ENCODE assay signal across 23 cellular contexts in genomic region chr5:74242516-74242915, GRCh38.
A peak's percentile ranks its signal among the peaks of the same experiment; 100 is the strongest.
DNase-seq lines count a peak whose midpoint lies in the region; ATAC-seq, FAIRE-seq and TF ChIP-seq lines count a peak whose summit lies in the region.
"Had no signal": no experiment of that assay in that cellular context is flagged by ENCODE, and none has a peak within 500 bp of the region (broad histone marks: within the 10 kb centered on the region; RNA-seq: fewer than 3 reads in every experiment).

No MANE protein-coding gene starts in this region.

- no peaks in the 10 kb centered on the region for H3K27me3 Mint-ChIP-seq in mesothelial cell of epicardium (ENCODE audit: low read depth)

- H3K36me3 Mint-ChIP-seq in mesothelial cell of epicardium = no peaks in the 10 kb centered on the region

- H3K27me3 ChIP-seq in mammary epithelial cell (ENCODE audit: insufficient read depth, low read length) (no peaks in the 10 kb centered on the region), HepG2 (ENCODE audit: control insufficient read depth in 1 of 2, insufficient read depth in 2 of 2, low read length in 2 of 2) (no peaks in the 10 kb centered on the region; a peak in 2 of 5 replicates)
- H3K27me3 ChIP-seq: MG63 had no signal

- H2AFZ ChIP-seq in mammary epithelial cell (ENCODE audit: low read depth, low read length) = no peak overlapping the region
- no peak overlapping the region for H2AFZ ChIP-seq in HepG2 (ENCODE audit: low read length)

- CTCF ChIA-PET in mammary epithelial cell (lab: Charles Lee; ENCODE audit: low non-redundant PET) = no interaction called here
- CTCF ChIA-PET in HepG2 (lab: Yijun Ruan, JAX; ENCODE audit: low intra/inter-chr PET ratio, low total read pairs) = no interaction called here

- H4K20me1 ChIP-seq in mammary epithelial cell (ENCODE audit: insufficient read depth, low read length) (no peaks in the 10 kb centered on the region), HepG2 (ENCODE audit: insufficient read depth, low read length) (no peaks in the 10 kb centered on the region)

- dilution Hi-C loops in mammary epithelial cell (cut with HindIII; ENCODE audit: low sequenced_read_pairs) = no loop called here

- no peak for TF ChIP-seq EP300 in HepG2 (IDR thresholded peaks at IDR 0.05; ENCODE audit: low read depth in 2 of 2, low read length in 2 of 2)
- TF ChIP-seq EP300 in HepG2 (CRISPR knock-in tag; IDR thresholded peaks at IDR 0.05; ENCODE audit: borderline replicate concordance) = no peak

- H3K9me3 Mint-ChIP-seq in mesothelial cell of epicardium = peaks cover 5% of the 10 kb centered on the region

- peak overlapping the region; percentile 53 for H3K9ac ChIP-seq in mammary epithelial cell (ENCODE audit: insufficient read depth, low read length)
- no peak overlapping the region for H3K9ac ChIP-seq in HepG2 (ENCODE audit: insufficient read depth, low read depth, low read length)
- H3K9ac ChIP-seq: SK-N-SH had no signal

- H3K4me3 ChIP-seq in LNCaP clone FGC (ENCODE audit: low read depth, low read length) (no peak overlapping the region), mammary epithelial cell (replicated peaks in 1 of 3; ENCODE audit: insufficient read depth in 1 of 3, low read depth in 2 of 3, low read length in 3 of 3) (no peak overlapping the region), HepG2 (replicated peaks in 1 of 3; ENCODE audit: insufficient read depth in 1 of 3, low read depth in 2 of 3, low read length in 3 of 3) (no peak overlapping the region)
- H3K4me3 ChIP-seq: HAP-1, MG63 had no signal

- intact Hi-C loops in mammary epithelial cell (cut with micrococcal nuclease) = loop anchor here (10.0 kb wide), 1 partner anchor 208 kb away; no protein-coding TSS in a partner anchor
- intact Hi-C loops in HepG2 (cut with micrococcal nuclease; ENCODE audit: unreplicated experiment) = no loop called here

- H3K4me1 ChIP-seq in mammary epithelial cell (ENCODE audit: insufficient read depth, low read length) (peaks cover 39% of the 10 kb centered on the region), HepG2 (ENCODE audit: insufficient read depth, low read length) (no peaks in the 10 kb centered on the region)
- H3K4me1 ChIP-seq: HAP-1 had no signal

- no peak for TF ChIP-seq POLR2A in HepG2 (IDR thresholded peaks at IDR 0.05; ENCODE audit: insufficient read depth in 1 of 2, low read depth in 2 of 2, low read length in 2 of 2)
- no peak for TF ChIP-seq POLR2A in H54 (IDR thresholded peaks at IDR 0.05; ENCODE audit: low read depth, low read length)

- peaks cover 29% of the 10 kb centered on the region for H3K4me1 Mint-ChIP-seq in mesothelial cell of epicardium

- 83% methylated on average over 3 of the region's 3 CpGs for WGBS in mammary epithelial cell (ENCODE audit: low coverage, missing lambda C conversion rate)
- WGBS in HepG2 (ENCODE audit: low lambda C conversion rate) = 2% methylated on average over 3 of the region's 3 CpGs

- H3K9me3 ChIP-seq in mammary epithelial cell (replicated peaks; ENCODE audit: insufficient read depth, low read length) (no peaks in the 10 kb centered on the region), HepG2 (ENCODE audit: low read length) (no peaks in the 10 kb centered on the region)
- H3K9me3 ChIP-seq: HAP-1, MG63, SK-N-SH had no signal

- H3K4me3 Mint-ChIP-seq in mesothelial cell of epicardium = no peak overlapping the region

- TF ChIP-seq CTCF in C4-2B (conservative IDR thresholded peaks at IDR 0.05) (no peak), LNCaP clone FGC (IDR thresholded peaks at IDR 0.05; ENCODE audit: control insufficient read depth, extremely low read depth, insufficient read depth) (no peak), mammary epithelial cell (conservative IDR thresholded peaks at IDR 0.05 in 1 of 2, IDR thresholded peaks at IDR 0.05 in 1 of 2; ENCODE audit: extremely low read depth in 1 of 2, insufficient read depth in 1 of 2, low read depth in 1 of 2, low read length in 2 of 2) (no peak), mesothelial cell of epicardium (IDR thresholded peaks at IDR 0.05; ENCODE audit: unreplicated experiment) (no peak), HepG2 (CRISPR knock-in tag; IDR thresholded peaks at IDR 0.05) (no peak)

- ATAC-seq in HG03097 (IDR thresholded peaks at IDR 0.05; ENCODE audit: low FRiP score, unreplicated experiment) = no peak
- ATAC-seq in HepG2 = no peak

- TF ChIP-seq RAD21 in HepG2 (CRISPR knock-in tag; IDR thresholded peaks at IDR 0.05) = no peak

- H3K27ac Mint-ChIP-seq in mesothelial cell of epicardium = peak overlapping the region; percentile 62

- H3K4me2 ChIP-seq in mammary epithelial cell (ENCODE audit: insufficient read depth, low read depth, low read length) (no peak overlapping the region), HepG2 (ENCODE audit: low read depth, low read length) (no peak overlapping the region)
- H3K4me2 ChIP-seq: SK-N-SH had no signal

- peak; percentile 38 for DNase-seq in LNCaP clone FGC (ENCODE audit: low read depth)
- no peak for DNase-seq in mammary epithelial cell
- DNase-seq in mesothelial cell of epicardium (ENCODE audit: low spot score in 2 of 2, unreplicated experiment in 2 of 2) = no peak
- no peak for DNase-seq in COR-L47 (lab: John Stamatoyannopoulos, UW)
- no peak for DNase-seq in HepG2 (ENCODE audit: low spot score)
- DNase-seq in H54 (ENCODE audit: insufficient read length, low spot score) = no peak
- DNase-seq: 8988T, C1 segment of cervical spinal cord, DMS79, Karpas-422, NCI-H1048, NCI-H1436, NCI-H187 treated with DMSO at 0.1 percent for 48 hours, NCI-H2107, NCI-H446 treated with DMSO at 0.1 percent for 48 hours, NCI-H526 treated with DMSO at 0.1 percent for 48 hours, OCI-M1, SHP77 treated with DMSO at 0.1 percent for 48 hours, SK-N-SH had no signal

- FAIRE-seq in HepG2 (lab: Jason Lieb, UNC) = no peak
- FAIRE-seq in H54 (lab: Jason Lieb, UNC) = no peak

- H3K36me3 ChIP-seq in mammary epithelial cell (ENCODE audit: insufficient read depth, low read length) = no peaks in the 10 kb centered on the region
- H3K36me3 ChIP-seq in HepG2 (replicated peaks in 1 of 2; ENCODE audit: control insufficient read depth in 1 of 2, insufficient read depth in 2 of 2, low read length in 2 of 2) = no peaks in the 10 kb centered on the region
- H3K36me3 ChIP-seq: HAP-1, MG63 had no signal

- in situ Hi-C loops in mammary epithelial cell (cut with MboI; ENCODE audit: low sequenced_read_pairs in 2 of 2) = loop anchor here in 1 of 2 donors (25.0 kb wide), 1 partner anchor 395 kb away; the partner anchor contains the start of gene ENC1
- in situ Hi-C loops in HepG2 (cut with HindIII; ENCODE audit: extremely low pct_ligation_motif_present, low pct_unique_long_range_greater_than_20kb) = no loop called here

- H3K79me2 ChIP-seq in mammary epithelial cell (ENCODE audit: insufficient read depth, low read length) (no peaks in the 10 kb centered on the region), HepG2 (ENCODE audit: insufficient read depth, low read length) (no peaks in the 10 kb centered on the region)

- POLR2A ChIA-PET in HepG2 (lab: Yijun Ruan, JAX) = no interaction called here

- peak overlapping the region; percentile 27; the same call in 1 of the 2 replicates for H3K27ac ChIP-seq in C4-2B
- peak overlapping the region; percentile 93 for H3K27ac ChIP-seq in mammary epithelial cell (ENCODE audit: insufficient read depth, low read depth, low read length)
- H3K27ac ChIP-seq in HepG2 (ENCODE audit: extremely low read length, insufficient read depth, low read length) = no peak overlapping the region

- BruUV-seq in mammary epithelial cell (replicated peaks; lab: Mats Ljungman, UMichigan) (no TSS peak), HepG2 (replicated peaks; lab: Mats Ljungman, UMichigan) (no TSS peak)

TF ChIP-seq in HepG2, 621 proteins besides CTCF, POLR2A, EP300 and RAD21 (continues in another document):
- TF ChIP-seq ZIK1 (CRISPR knock-in tag; IDR thresholded peaks at IDR 0.05; ENCODE audit: borderline replicate concordance, low read depth) = no peak
- no peak for TF ChIP-seq ZSCAN31 (CRISPR knock-in tag; IDR thresholded peaks at IDR 0.05; ENCODE audit: low read depth)
- no peak for TF ChIP-seq ZMAT5 (CRISPR knock-in tag; IDR thresholded peaks at IDR 0.05; ENCODE audit: borderline replicate concordance, low read depth)
- no peak for TF ChIP-seq MAFG (CRISPR knock-in tag; IDR thresholded peaks at IDR 0.05)
